8 cellular contexts compared by ENCODE assay signal in the genomic region with DNA sequence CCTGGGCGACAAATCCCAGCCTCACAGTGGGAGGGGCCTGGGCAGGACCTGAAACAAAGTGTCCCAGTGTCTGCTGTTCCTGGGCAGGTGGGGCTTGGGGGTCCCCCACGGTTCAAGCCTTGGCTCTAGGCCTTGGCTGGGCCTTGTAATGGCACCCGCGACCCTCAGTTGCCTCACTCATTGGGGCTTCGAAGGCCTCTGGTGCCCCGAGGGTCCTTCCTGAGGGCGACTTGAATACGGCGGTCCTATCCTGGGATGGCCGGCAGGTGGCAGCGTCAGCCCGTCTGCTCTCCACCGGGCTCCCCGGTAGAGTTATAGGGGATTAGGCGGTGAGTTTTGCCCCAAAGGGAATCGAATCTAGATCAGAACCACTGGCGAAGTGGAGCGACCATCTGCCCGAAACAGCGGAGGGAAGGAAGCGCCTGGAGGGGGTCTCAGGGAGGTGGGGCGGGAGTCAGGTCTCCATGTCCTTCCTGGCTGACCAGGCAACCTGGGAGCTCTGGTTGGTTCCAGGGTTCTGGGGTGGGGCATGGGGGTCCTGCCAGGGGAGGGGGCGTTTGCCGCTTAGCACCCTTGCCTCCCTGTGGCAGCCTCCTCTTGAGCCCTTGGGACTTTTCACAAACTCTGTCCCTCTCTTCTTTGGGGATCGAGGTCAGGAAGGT. TPM values are rescaled to one million over a fixed set of nuclear protein-coding genes. Genes with fewer than 3 reads are reported as not detected.
DNase-seq lines count a peak whose midpoint lies in the region; ATAC-seq, FAIRE-seq and TF ChIP-seq lines count a peak whose summit lies in the region.

No MANE protein-coding gene starts in this region.

- WGBS in A549 (ENCODE audit: missing lambda C conversion rate): 7% methylated on average over 6 of the region's 25 CpGs

- POLR2A ChIA-PET in A549 (lab: Yijun Ruan, JAX): interaction anchor here (0.9 kb wide), 1 partner anchor 111 kb away, joined by 3 read pairs; no protein-coding TSS in a partner anchor

- H3K9me3 ChIP-seq in A549: no peaks in the 10 kb centered on the region

- CTCF ChIA-PET in A549 (lab: Yijun Ruan, JAX): interaction anchor here (0.6 to 7.2 kb wide), 18 partner anchors 9 to 1009 kb away, joined by 3 to 63 read pairs (median 4); no protein-coding TSS in a partner anchor

- peak overlapping the region; percentile 64; the same call in 2 of the 3 replicates for H3K4me3 ChIP-seq in A549

- H3K27ac ChIP-seq in A549 (peak overlapping the region; percentile 93 to 95), layer of hippocampus (ENCODE audit: low read depth, low read length) (peak overlapping the region; percentile 30)

- FAIRE-seq in A549 (lab: Jason Lieb, UNC) (no peak), GM19239 (lab: Jason Lieb, UNC) (peak; percentile 78)

- peak; percentile 91 to 94 for TF ChIP-seq RAD21 in A549 (conservative IDR thresholded peaks at IDR 0.05 in 1 of 2, IDR thresholded peaks at IDR 0.05 in 1 of 2)

- DNase-seq in A549 (ENCODE audit: low read depth in 1 of 2, low spot score in 1 of 2) (peak; percentile 57 to 67), GM19239 (ENCODE audit: insufficient read length, low spot score) (peak; percentile 87), NCI-H446 (lab: John Stamatoyannopoulos, UW) (peak; percentile 4 to 87), cerebellar cortex (ENCODE audit: low spot score) (peak; percentile 76)
- peak; percentile 75 for DNase-seq in activated CD4-positive, alpha-beta T cell treated with anti-CD3 and anti-CD28 coated beads for 1 hour
- DNase-seq in stimulated activated CD4-positive, alpha-beta T cell treated with anti-CD3 and anti-CD28 coated beads, Interleukin-2, amount 100 ng/mL, for 4 hours (ENCODE audit: low read depth): peak; percentile 74

- peak; percentile 77 for TF ChIP-seq CTCF in A549 (IDR thresholded peaks at IDR 0.05)

- peak overlapping the region; percentile 98 for H3K4me2 ChIP-seq in A549

- H3K4me1 ChIP-seq in A549: peaks cover 16% of the 10 kb centered on the region

- TF ChIP-seq POLR2A in A549 (IDR thresholded peaks at IDR 0.05; ENCODE audit: low read length): no peak

- peaks cover 7% of the 10 kb centered on the region for H3K27me3 ChIP-seq in layer of hippocampus (ENCODE audit: control insufficient read depth, insufficient read depth, low read length)

- no peak for TF ChIP-seq EP300 in A549 (IDR thresholded peaks at IDR 0.05)

- ATAC-seq in A549 (peak; percentile 32 to 66; a peak in 5 of 6 replicates), GM18858 (IDR thresholded peaks at IDR 0.05; ENCODE audit: unreplicated experiment) (no peak)

TF ChIP-seq in A549, 52 proteins besides CTCF, POLR2A, EP300 and RAD21:
- TF ChIP-seq KDM1A (IDR thresholded peaks at IDR 0.05; ENCODE audit: low read depth): no peak
- peak; percentile 29; the same call in 1 of the 2 replicates for TF ChIP-seq KDM5A (IDR thresholded peaks at IDR 0.05)
- TF ChIP-seq MAFK (IDR thresholded peaks at IDR 0.05; ENCODE audit: partially characterized antibody): no peak
- TF ChIP-seq CHD4 (IDR thresholded peaks at IDR 0.05; ENCODE audit: borderline replicate concordance): no peak
- no peak for TF ChIP-seq RFX5 (IDR thresholded peaks at IDR 0.05)
- no peak for TF ChIP-seq NFE2L2 (conservative IDR thresholded peaks at IDR 0.05; ENCODE audit: low read length)
- no peak for TF ChIP-seq GATA3 (IDR thresholded peaks at IDR 0.05; ENCODE audit: borderline replicate concordance)
- TF ChIP-seq SMC3 (IDR thresholded peaks at IDR 0.05): peak; percentile 92

RNA-seq across cellular contexts. Expression of gene PEX10, which starts 2.1 kb away (rescaled TPM):
- 12.3 and 12.6 TPM in 2 replicates for polyA plus RNA-seq in A549 (2011; rRNA removed)
- polyA plus RNA-seq in A549 (2012; cell fraction: cytosol; rRNA removed): 21.6 and 29.6 TPM in 2 replicates
- polyA plus RNA-seq in A549 (2012; cell fraction: nucleus; rRNA removed): 26.0 and 36.7 TPM in 2 replicates
- polyA plus RNA-seq in A549 (2017; fragmentation: RNase III; extraction: RNeasy Plus Mini Kit Qiagen cat#74134 plus additional on column Dnase treatment): 20.2 to 22.1 TPM (median 20.7 TPM) in 3 replicates
- 9.0 and 12.7 TPM in 2 replicates for polyA minus RNA-seq in A549 (2011; rRNA and poly(A)+ RNA removed)

RNA-seq across cellular contexts. Expression of gene RER1, which starts 22.8 kb away (rescaled TPM):
- polyA plus RNA-seq in A549 (2011; rRNA removed): 213 and 227 TPM in 2 replicates
- polyA plus RNA-seq in A549 (2012; cell fraction: cytosol; rRNA removed): 88.9 and 93.1 TPM in 2 replicates
- 63.3 and 196 TPM in 2 replicates for polyA plus RNA-seq in A549 (2012; cell fraction: nucleus; rRNA removed)
- 66.8 to 72.8 TPM (median 72.3 TPM) in 3 replicates for polyA plus RNA-seq in A549 (2017; fragmentation: RNase III; extraction: RNeasy Plus Mini Kit Qiagen cat#74134 plus additional on column Dnase treatment)
- 157 and 165 TPM in 2 replicates for polyA minus RNA-seq in A549 (2011; rRNA and poly(A)+ RNA removed)

RNA-seq across cellular contexts. Expression of gene MORN1, which starts 23.1 kb away (rescaled TPM):
- 6.9 and 7.2 TPM in 2 replicates for polyA plus RNA-seq in A549 (2011; rRNA removed)
- 7.1 and 8.0 TPM in 2 replicates for polyA plus RNA-seq in A549 (2012; cell fraction: cytosol; rRNA removed)
- polyA plus RNA-seq in A549 (2012; cell fraction: nucleus; rRNA removed): 11.6 and 14.2 TPM in 2 replicates
- polyA plus RNA-seq in A549 (2017; fragmentation: RNase III; extraction: RNeasy Plus Mini Kit Qiagen cat#74134 plus additional on column Dnase treatment): 6.8 to 9.5 TPM (median 8.9 TPM) in 3 replicates
- polyA minus RNA-seq in A549 (2011; rRNA and poly(A)+ RNA removed): 12.4 and 13.0 TPM in 2 replicates
